In genomic region chr2:127573298-127573697, GRCh38 we compare ENCODE assay signal across 15 cellular contexts. TPM values are rescaled to one million over a fixed set of nuclear protein-coding genes. Genes with fewer than 3 reads are reported as not detected.
"Had no signal": no experiment of that assay in that cellular context is flagged by ENCODE, and none has a peak within 500 bp of the region (broad histone marks: within the 10 kb centered on the region; RNA-seq: fewer than 3 reads in every experiment).

No MANE protein-coding gene starts in this region.

- H3K27me3 ChIP-seq: ascending aorta, esophagus muscularis mucosa, heart right ventricle, thyroid gland, vagina had no signal

- H3K27ac Mint-ChIP-seq: activated naive CD4-positive, alpha-beta T cell treated with anti-CD3 and anti-CD28 coated beads, Interleukin-2, amount 50 U/mL, for 24 hours; memory B cell; natural killer cell treated with Interleukin-12 subunit alpha and Interleukin-12 subunit beta and Interleukin-15 and Interleukin-18, amount 100 ng/mL, for 72 hours; T-helper 1 cell treated with Interleukin-12 subunit alpha and Interleukin-12 subunit beta and Interleukin-4 antibody, amounts not matched to agents 30 μg/mL and 1 μg/mL, for 36 hours had no signal

- H3K4me3 ChIP-seq: ascending aorta, esophagus muscularis mucosa, heart right ventricle, thyroid gland, vagina had no signal

- H3K9me3 ChIP-seq: ascending aorta, esophagus muscularis mucosa, heart right ventricle, thyroid gland, vagina had no signal

- H3K4me1 ChIP-seq: thyroid gland had no signal

- DNase-seq: effector CD8-positive, alpha-beta T cell; heart right ventricle; kidney glomerular epithelial cell; retina; stimulated activated naive CD4-positive, alpha-beta T cell; thyroid gland had no signal

- H3K36me3 Mint-ChIP-seq: activated naive CD4-positive, alpha-beta T cell treated with anti-CD3 and anti-CD28 coated beads, Interleukin-2, amount 50 U/mL, for 24 hours; memory B cell; natural killer cell treated with Interleukin-12 subunit alpha and Interleukin-12 subunit beta and Interleukin-15 and Interleukin-18, amount 100 ng/mL, for 72 hours had no signal

- H3K4me3 Mint-ChIP-seq: activated naive CD4-positive, alpha-beta T cell treated with anti-CD3 and anti-CD28 coated beads, Interleukin-2, amount 50 U/mL, for 24 hours; memory B cell; natural killer cell treated with Interleukin-12 subunit alpha and Interleukin-12 subunit beta and Interleukin-15 and Interleukin-18, amount 100 ng/mL, for 72 hours; T-helper 1 cell treated with Interleukin-12 subunit alpha and Interleukin-12 subunit beta and Interleukin-4 antibody, amounts not matched to agents 30 μg/mL and 1 μg/mL, for 36 hours had no signal

- H3K36me3 ChIP-seq: ascending aorta, esophagus muscularis mucosa, heart right ventricle, thyroid gland, vagina had no signal

- H3K9me3 Mint-ChIP-seq: activated naive CD4-positive, alpha-beta T cell treated with anti-CD3 and anti-CD28 coated beads, Interleukin-2, amount 50 U/mL, for 24 hours; memory B cell; natural killer cell treated with Interleukin-12 subunit alpha and Interleukin-12 subunit beta and Interleukin-15 and Interleukin-18, amount 100 ng/mL, for 72 hours; T-helper 1 cell treated with Interleukin-12 subunit alpha and Interleukin-12 subunit beta and Interleukin-4 antibody, amounts not matched to agents 30 μg/mL and 1 μg/mL, for 36 hours had no signal

- H3K27me3 Mint-ChIP-seq: activated naive CD4-positive, alpha-beta T cell treated with anti-CD3 and anti-CD28 coated beads, Interleukin-2, amount 50 U/mL, for 24 hours; memory B cell had no signal

- H3K27ac ChIP-seq: ascending aorta, esophagus muscularis mucosa, heart right ventricle, thyroid gland, vagina had no signal

- ATAC-seq: activated CD4-positive, CD25-positive, alpha-beta regulatory T cell treated with anti-CD3 and anti-CD28 coated beads, Interleukin-2, amount 50 U/mL, for 24 hours; heart right ventricle; natural killer cell treated with Interleukin-12 subunit alpha and Interleukin-12 subunit beta and Interleukin-15 and Interleukin-18, amount 100 ng/mL, for 72 hours had no signal

RNA-seq across cellular contexts. Expression of gene MYO7B, which starts 37.8 kb away (rescaled TPM):
- total RNA-seq: endothelial cell of umbilical vein; natural killer cell treated with Interleukin-12 subunit alpha and Interleukin-12 subunit beta and Interleukin-15 and Interleukin-18, amount 100 ng/mL, for 72 hours; vagina had no signal
